ENCODE assay signal across 10 cellular contexts in the genomic region with DNA sequence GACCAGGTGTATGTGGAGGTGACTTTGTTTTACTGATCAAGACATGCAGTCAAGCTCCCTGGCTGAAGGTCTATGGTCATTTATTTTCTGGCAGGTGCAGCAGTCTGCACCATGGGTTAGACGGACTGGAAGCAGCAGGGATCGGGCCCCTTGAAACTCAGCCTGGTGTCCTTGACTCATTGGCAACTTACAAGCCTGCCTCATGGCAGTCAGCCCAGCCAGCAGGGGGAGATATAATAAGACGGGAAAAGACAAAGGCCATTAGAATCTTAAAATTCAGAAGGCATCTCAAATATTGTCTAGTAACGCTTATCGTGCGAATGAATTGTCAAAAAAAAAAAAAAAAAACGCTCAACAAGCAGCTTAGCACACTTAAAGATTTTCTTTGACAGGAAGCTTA.
DNase-seq lines count a peak whose midpoint lies in the region; TF ChIP-seq lines count a peak whose summit lies in the region.
"Had no signal": no experiment of that assay in that cellular context is flagged by ENCODE, and none has a peak within 500 bp of the region (broad histone marks: within the 10 kb centered on the region; RNA-seq: fewer than 3 reads in every experiment).

No MANE protein-coding gene starts in this region.

- peaks cover 0 to 2% (median 0%) of the 10 kb centered on the region in 6 donors for H3K9me3 Mint-ChIP-seq in immature natural killer cell

- DNase-seq in cardiac muscle cell (ENCODE audit: low read depth in 1 of 2, low spot score in 1 of 2) = peak; percentile 50 to 52
- DNase-seq in right atrium auricular region (ENCODE audit: low spot score) = no peak
- peak; percentile 14 for DNase-seq in OCI-M1 (lab: John Stamatoyannopoulos, UW)
- DNase-seq in fibroblast of villous mesenchyme (ENCODE audit: low read depth) = peak; percentile 3
- DNase-seq in thyroid gland = peak; percentile 48 to 63
- no peak for DNase-seq in activated CD8-positive, alpha-beta memory T cell treated with anti-CD3 and anti-CD28 coated beads for 24 hours
- DNase-seq in DMS79 treated with DMSO at 0.1 percent for 48 hours (lab: John Stamatoyannopoulos, UW) = no peak
- no peak for DNase-seq in immature natural killer cell
- DNase-seq: effector memory CD8-positive, alpha-beta T cell; upper lobe of left lung had no signal

- H3K9me3 ChIP-seq in cardiac muscle cell (ENCODE audit: low read depth) = no peaks in the 10 kb centered on the region
- no peaks in the 10 kb centered on the region for H3K9me3 ChIP-seq in right atrium auricular region
- H3K9me3 ChIP-seq in thyroid gland = no peaks in the 10 kb centered on the region
- H3K9me3 ChIP-seq: upper lobe of left lung had no signal

- H3K27me3 Mint-ChIP-seq in immature natural killer cell (ENCODE audit: low read depth in 3 of 3) = peaks cover 0 to 3% (median 0%) of the 10 kb centered on the region in 3 donors

- H3K4me3 ChIP-seq in cardiac muscle cell (no peak overlapping the region), right atrium auricular region (no peak overlapping the region), fibroblast of villous mesenchyme (ENCODE audit: low read depth, low read length) (no peak overlapping the region), thyroid gland (replicated peaks in 1 of 3) (no peak overlapping the region)
- H3K4me3 ChIP-seq: upper lobe of left lung had no signal

- no peaks in the 10 kb centered on the region for H3K4me1 Mint-ChIP-seq in immature natural killer cell

- H3K27me3 ChIP-seq in cardiac muscle cell (no peaks in the 10 kb centered on the region), right atrium auricular region (no peaks in the 10 kb centered on the region), thyroid gland (no peaks in the 10 kb centered on the region)
- H3K27me3 ChIP-seq: upper lobe of left lung had no signal

- H3K4me3 Mint-ChIP-seq in immature natural killer cell = no peak overlapping the region
- H3K4me3 Mint-ChIP-seq: effector memory CD8-positive, alpha-beta T cell had no signal

- WGBS in thyroid gland, 2 donors = 52 to 57% methylated on average over 7 of the region's 7 CpGs

- no peak for TF ChIP-seq POLR2A in thyroid gland (IDR thresholded peaks at IDR 0.05)

- intact Hi-C loops in thyroid gland (cut with DNase I) = no loop called here

- no peak overlapping the region for H3K27ac Mint-ChIP-seq in immature natural killer cell
- H3K27ac Mint-ChIP-seq: effector memory CD8-positive, alpha-beta T cell had no signal

- no peak overlapping the region for H3K27ac ChIP-seq in cardiac muscle cell
- no peak overlapping the region for H3K27ac ChIP-seq in right atrium auricular region
- no peak overlapping the region for H3K27ac ChIP-seq in thyroid gland
- H3K27ac ChIP-seq: upper lobe of left lung had no signal

- TF ChIP-seq CTCF in cardiac muscle cell (IDR thresholded peaks at IDR 0.05; ENCODE audit: low read depth, low read length) (peak; percentile 57), right atrium auricular region (IDR thresholded peaks at IDR 0.05) (peak in 1 of 2 donors; percentile 53), fibroblast of villous mesenchyme (IDR thresholded peaks at IDR 0.05; ENCODE audit: insufficient read depth, low read depth, low read length) (peak; percentile 33), thyroid gland (IDR thresholded peaks at IDR 0.05) (peak in 5 of 6 experiments; percentile 13 to 43 (median 27))

- H3K4me1 ChIP-seq in cardiac muscle cell (ENCODE audit: low read depth) = no peaks in the 10 kb centered on the region
- no peaks in the 10 kb centered on the region for H3K4me1 ChIP-seq in right atrium auricular region
- no peaks in the 10 kb centered on the region for H3K4me1 ChIP-seq in thyroid gland
- H3K4me1 ChIP-seq: upper lobe of left lung had no signal

- H3K36me3 ChIP-seq in cardiac muscle cell = no peaks in the 10 kb centered on the region
- H3K36me3 ChIP-seq in right atrium auricular region = no peaks in the 10 kb centered on the region
- H3K36me3 ChIP-seq in thyroid gland = no peaks in the 10 kb centered on the region
- H3K36me3 ChIP-seq: upper lobe of left lung had no signal

- H3K36me3 Mint-ChIP-seq in immature natural killer cell = no peaks in the 10 kb centered on the region

Comparison
In these comparisons a context has a peak if more than half of its experiments do, and no peak if none do; other contexts are left out.
1. DNase-seq: peak in cardiac muscle cell (2 of 2), OCI-M1 (single experiment), fibroblast of villous mesenchyme (single experiment) and thyroid gland (2 of 2); none in right atrium auricular region (single experiment), activated CD8-positive, alpha-beta memory T cell treated with anti-CD3 and anti-CD28 coated beads for 24 hours (single experiment), DMS79 treated with DMSO at 0.1 percent for 48 hours (single experiment) and immature natural killer cell (0 of 3).